Comparison of ENCODE assay signal across 9 cellular contexts in the genomic region with DNA sequence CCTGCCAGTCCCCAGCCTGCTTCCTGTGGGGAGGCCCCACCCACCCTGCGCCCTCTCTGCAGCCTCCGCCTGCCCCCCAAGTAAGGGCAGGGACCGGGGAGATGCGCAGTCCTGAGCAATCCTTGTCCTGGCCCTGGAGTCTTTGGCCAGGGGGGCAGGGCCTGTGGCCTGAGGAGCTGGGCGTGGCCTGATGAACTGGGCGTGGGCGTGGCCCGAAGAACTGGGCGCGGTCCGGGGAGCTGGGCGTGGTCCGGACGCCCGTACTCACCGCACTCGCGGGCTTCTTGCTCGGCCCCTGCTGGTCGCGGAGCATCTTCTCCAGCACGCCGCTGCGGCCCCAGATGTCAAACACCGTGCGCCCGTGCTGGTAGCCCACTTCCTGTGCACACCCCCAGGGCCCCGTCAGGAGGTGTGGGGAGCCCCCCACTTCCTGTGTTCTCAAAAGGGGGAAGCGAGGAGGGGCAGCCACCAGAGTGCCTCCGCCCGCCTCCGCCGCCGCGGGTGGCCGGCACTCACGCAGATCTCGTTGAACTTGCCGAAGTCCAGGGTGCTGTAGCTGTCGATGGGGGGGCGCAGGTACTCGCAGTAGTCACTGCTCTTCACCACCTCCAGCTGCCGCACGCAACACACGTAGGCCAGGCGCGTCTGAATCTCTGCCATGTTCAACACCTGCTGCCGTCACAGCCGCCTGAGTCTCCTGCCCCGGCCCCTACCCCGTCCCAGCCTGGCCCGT. TPM values are rescaled to one million over a fixed set of nuclear protein-coding genes. Genes with fewer than 3 reads are reported as not detected.
DNase-seq lines count a peak whose midpoint lies in the region; ATAC-seq, FAIRE-seq and TF ChIP-seq lines count a peak whose summit lies in the region.
"Had no signal": no experiment of that assay in that cellular context is flagged by ENCODE, and none has a peak within 500 bp of the region (broad histone marks: within the 10 kb centered on the region; RNA-seq: fewer than 3 reads in every experiment).

No MANE protein-coding gene starts in this region.

- no peak overlapping the region for H3K4me3 ChIP-seq in colonic mucosa

- H3K9me3 ChIP-seq in colonic mucosa, result no peaks in the 10 kb centered on the region

- peak overlapping the region in 1 of 2 donors; percentile 24 for H3K9ac ChIP-seq in colonic mucosa (ENCODE audit: low read depth in 2 of 2, low read length in 2 of 2)

- DNase-seq in activated CD8-positive, alpha-beta memory T cell treated with anti-CD3 and anti-CD28 coated beads for 24 hours, result peak; percentile 92
- no peak for DNase-seq in foreskin keratinocyte
- peak; percentile 39 for DNase-seq in stimulated activated CD4-positive, alpha-beta T cell treated with anti-CD3 and anti-CD28 coated beads, Interleukin-2, amount 100 ng/mL, for 4 hours (ENCODE audit: low read depth)
- DNase-seq in H54 (ENCODE audit: insufficient read length, low spot score), result no peak
- no peak for DNase-seq in DMS53 treated with DMSO at 0.1 percent for 48 hours (lab: John Stamatoyannopoulos, UW; ENCODE audit: unreplicated experiment)
- no peak for DNase-seq in colonic mucosa

- no peaks in the 10 kb centered on the region for H3K36me3 ChIP-seq in colonic mucosa

- no peak for FAIRE-seq in H54 (lab: Jason Lieb, UNC)

- TF ChIP-seq POLR2A in H54 (IDR thresholded peaks at IDR 0.05; ENCODE audit: low read depth, low read length), result no peak

- H3K4me1 ChIP-seq in foreskin keratinocyte, result no peaks in the 10 kb centered on the region
- peaks cover 6% of the 10 kb centered on the region for H3K4me1 ChIP-seq in colonic mucosa

- H3K27me3 ChIP-seq in foreskin keratinocyte (peaks cover 9% of the 10 kb centered on the region), colonic mucosa (no peaks in the 10 kb centered on the region)

- TF ChIP-seq CTCF in foreskin keratinocyte (conservative IDR thresholded peaks at IDR 0.05) (peak; percentile 37), colonic mucosa (IDR thresholded peaks at IDR 0.05) (no peak)

- ATAC-seq in GM18907 (IDR thresholded peaks at IDR 0.05; ENCODE audit: unreplicated experiment) (peak; percentile 46), HG03565 (IDR thresholded peaks at IDR 0.05; ENCODE audit: unreplicated experiment) (peak; percentile 50), foreskin keratinocyte (peak; percentile 30)

- intact Hi-C loops in colonic mucosa (cut with DNase I), result no loop called here

- H3K27ac ChIP-seq in foreskin keratinocyte (no peak overlapping the region), colonic mucosa (no peak overlapping the region)

RNA-seq across cellular contexts. Expression of gene NSMF, which starts 2.7 kb away (rescaled TPM):
- total RNA-seq in foreskin keratinocyte (28.9 and 29.1 TPM in 2 replicates), colonic mucosa (10 to 100 TPM; 33.7 to 47.8 TPM)
- polyA plus RNA-seq in foreskin keratinocyte, result 30.5 and 31.9 TPM in 2 replicates

RNA-seq across cellular contexts. Expression of gene ENTPD8, which starts 20.7 kb away (rescaled TPM):
- total RNA-seq in foreskin keratinocyte, result not detected in 2 replicates
- not detected in 2 replicates for polyA plus RNA-seq in foreskin keratinocyte
- 10 to 100 TPM; 48.3 to 72.0 TPM for total RNA-seq in colonic mucosa
- total RNA-seq: T-helper 2 cell treated with Interferon-gamma antibody and Interleukin-4, amounts not matched to agents 100 ng/mL and 5 ng/mL, for 36 hours had no signal

RNA-seq across cellular contexts. Expression of gene NOXA1, which starts 38.6 kb away (rescaled TPM):
- 0.39 and 0.88 TPM in 2 replicates for total RNA-seq in foreskin keratinocyte
- polyA plus RNA-seq in foreskin keratinocyte, result 0.50 and 0.91 TPM in 2 replicates
- total RNA-seq in colonic mucosa, result 10 to 100 TPM; 27.5 to 29.3 TPM

RNA-seq across cellular contexts. Expression of gene EXD3, which starts 38.9 kb away (rescaled TPM):
- total RNA-seq in foreskin keratinocyte (4.5 and 5.5 TPM in 2 replicates), colonic mucosa (10 to 100 TPM; 34.9 to 36.4 TPM)
- 6.8 and 8.1 TPM in 2 replicates for polyA plus RNA-seq in foreskin keratinocyte

Comparison
In these comparisons a context has a peak if more than half of its experiments do, and no peak if none do; other contexts are left out.
1. DNase-seq: peak in activated CD8-positive, alpha-beta memory T cell treated with anti-CD3 and anti-CD28 coated beads for 24 hours (single experiment) and stimulated activated CD4-positive, alpha-beta T cell treated with anti-CD3 and anti-CD28 coated beads, Interleukin-2, amount 100 ng/mL, for 4 hours (single experiment); none in foreskin keratinocyte (0 of 2), H54 (single experiment), DMS53 treated with DMSO at 0.1 percent for 48 hours (single experiment) and colonic mucosa (single experiment).
2. RNA of gene ENTPD8, which starts 20.7 kb away (total RNA-seq): 48.3 to 72.0 TPM in colonic mucosa; not detected in foreskin keratinocyte; every median in the first group is over 10 times any median in the second.
3. RNA of gene NOXA1, which starts 38.6 kb away (total RNA-seq): 27.5 to 29.3 TPM in colonic mucosa; 0.39 to 0.88 TPM in foreskin keratinocyte; every median in the first group is over 10 times any median in the second.
4. Peak in every context shown above with its lines, with median percentiles within 50 percentile points of each other: ATAC-seq.